8 cellular contexts compared by ENCODE assay signal in genomic region chr15:40310001-40310959, GRCh38. TPM values are rescaled to one million over a fixed set of nuclear protein-coding genes. Genes with fewer than 3 reads are reported as not detected.
DNase-seq lines count a peak whose midpoint lies in the region; ATAC-seq and TF ChIP-seq lines count a peak whose summit lies in the region.

No MANE protein-coding gene starts in this region.

- no peak overlapping the region for H2BK120ac ChIP-seq in mesendoderm (ENCODE audit: low read depth, low read length)

- H3K4me2 ChIP-seq in mesendoderm (ENCODE audit: low read length) = no peak overlapping the region

- TF ChIP-seq CTCF in WI38 (IDR thresholded peaks at IDR 0.05; ENCODE audit: low read depth, low read length) = peak; percentile 73
- peak; percentile 68 for TF ChIP-seq CTCF in colonic mucosa (IDR thresholded peaks at IDR 0.05)
- TF ChIP-seq CTCF in thoracic aorta (IDR thresholded peaks at IDR 0.05) = peak; percentile 35

- H3K9me3 ChIP-seq in colonic mucosa = no peaks in the 10 kb centered on the region
- no peaks in the 10 kb centered on the region for H3K9me3 ChIP-seq in thoracic aorta

- no peak overlapping the region for H3K23ac ChIP-seq in mesendoderm (ENCODE audit: low read length)

- H4K5ac ChIP-seq in mesendoderm (ENCODE audit: low read length) = no peak overlapping the region

- DNase-seq in DMS53 (lab: John Stamatoyannopoulos, UW) = peak; percentile 66
- peak; percentile 84 for DNase-seq in KBM-7
- peak; percentile 64 for DNase-seq in colonic mucosa
- peak; percentile 78 for DNase-seq in mesendoderm
- DNase-seq in thoracic aorta (ENCODE audit: low spot score) = no peak

- in situ Hi-C loops in KBM-7 (cut with MboI; ENCODE audit: low pct_unique_long_range_greater_than_20kb, low sequenced_read_pairs) = no loop called here

- no peak overlapping the region for H2AK5ac ChIP-seq in mesendoderm (ENCODE audit: low read length)

- H3K4me1 ChIP-seq in colonic mucosa = no peaks in the 10 kb centered on the region
- peaks cover 5% of the 10 kb centered on the region for H3K4me1 ChIP-seq in mesendoderm (ENCODE audit: control insufficient read depth, low read depth, low read length)
- peaks cover 4 to 15% of the 10 kb centered on the region in 2 donors for H3K4me1 ChIP-seq in thoracic aorta (ENCODE audit: control insufficient read depth in 1 of 2, low read depth in 2 of 2)

- ATAC-seq in thoracic aorta (ENCODE audit: insufficient number of reproducible peaks, low FRiP score, low read depth) (no peak), HG03135 (IDR thresholded peaks at IDR 0.05; ENCODE audit: unreplicated experiment) (no peak), HG03045 (IDR thresholded peaks at IDR 0.05; ENCODE audit: unreplicated experiment) (no peak)

- H3K4me3 ChIP-seq in WI38 (ENCODE audit: low read depth, low read length) (no peak overlapping the region), colonic mucosa (no peak overlapping the region), mesendoderm (ENCODE audit: low read length) (no peak overlapping the region), thoracic aorta (no peak overlapping the region)

- H3K27ac ChIP-seq in colonic mucosa = no peak overlapping the region
- no peak overlapping the region for H3K27ac ChIP-seq in mesendoderm (ENCODE audit: low read depth, low read length)
- no peak overlapping the region for H3K27ac ChIP-seq in thoracic aorta

- H4K8ac ChIP-seq in mesendoderm (ENCODE audit: low read depth, low read length) = no peak overlapping the region

- H2BK15ac ChIP-seq in mesendoderm (replicated peaks; ENCODE audit: low read depth) = no peak overlapping the region

- H3K27me3 ChIP-seq in colonic mucosa (no peaks in the 10 kb centered on the region), mesendoderm (ENCODE audit: insufficient read depth, low read length, poor library complexity) (no peaks in the 10 kb centered on the region), thoracic aorta (replicated peaks; ENCODE audit: insufficient read depth) (no peaks in the 10 kb centered on the region)

- no peak overlapping the region for H3K18ac ChIP-seq in mesendoderm (ENCODE audit: low read length)

- H3K9ac ChIP-seq in colonic mucosa (ENCODE audit: low read depth in 2 of 2, low read length in 2 of 2) (no peak overlapping the region), mesendoderm (ENCODE audit: low read length) (no peak overlapping the region)

- no peak overlapping the region for H3K56ac ChIP-seq in mesendoderm (ENCODE audit: low read length)

- intact Hi-C loops in colonic mucosa (cut with DNase I) = loop anchor here (5.0 kb wide), 1 partner anchor 33 kb away; no protein-coding TSS in a partner anchor

- no peaks in the 10 kb centered on the region for H3K79me2 ChIP-seq in mesendoderm (ENCODE audit: control insufficient read depth, insufficient read depth, low read length)

- H3K36me3 ChIP-seq in colonic mucosa (no peaks in the 10 kb centered on the region), mesendoderm (ENCODE audit: control insufficient read depth, insufficient read depth, low read length) (no peaks in the 10 kb centered on the region), thoracic aorta (no peaks in the 10 kb centered on the region)

- H3K79me1 ChIP-seq in mesendoderm (ENCODE audit: low read length) = no peaks in the 10 kb centered on the region

- no CpG with 5 or more reads among the region's 4 CpGs for WGBS in mesendoderm (ENCODE audit: extremely low coverage, insufficient coverage, low lambda C conversion rate)

- H2BK5ac ChIP-seq in mesendoderm (ENCODE audit: low read length) = no peak overlapping the region

- H3K4ac ChIP-seq in mesendoderm (ENCODE audit: low read depth, low read length) = no peak overlapping the region

RNA-seq across cellular contexts. Expression of gene PLCB2, which starts 2.5 kb away (rescaled TPM):
- total RNA-seq in colonic mucosa = 1 to 10 TPM; 5.7 to 9.5 TPM
- polyA plus RNA-seq in mesendoderm (2013, experiment 1 of 2) = 7.6 TPM
- polyA plus RNA-seq in mesendoderm (2013, experiment 2 of 2) = 7.0 TPM
- total RNA-seq in thoracic aorta = 10 to 100 TPM; 17.7 to 32.4 TPM

RNA-seq across cellular contexts. Expression of gene INAFM2, which starts 13.2 kb away (rescaled TPM):
- 10 to 100 TPM; 10.8 to 28.6 TPM for total RNA-seq in colonic mucosa
- polyA plus RNA-seq in mesendoderm (2013, experiment 1 of 2) = 17.9 TPM
- polyA plus RNA-seq in mesendoderm (2013, experiment 2 of 2) = 17.4 TPM
- total RNA-seq in thoracic aorta = 10 to 100 TPM; 63.8 to 79.2 TPM

RNA-seq across cellular contexts. Expression of gene ANKRD63, which starts 27.4 kb away (rescaled TPM):
- total RNA-seq in colonic mucosa (not detected), thoracic aorta (not detected)
- 0.04 TPM for polyA plus RNA-seq in mesendoderm (2013, experiment 1 of 2)
- polyA plus RNA-seq in mesendoderm (2013, experiment 2 of 2) = 0.06 TPM

RNA-seq across cellular contexts. Expression of gene CCDC9B, which starts 30.5 kb away (rescaled TPM):
- total RNA-seq in colonic mucosa (10 to 100 TPM; 13.1 to 28.7 TPM), thoracic aorta (10 to 100 TPM; 30.1 to 57.1 TPM)
- 0.44 TPM for polyA plus RNA-seq in mesendoderm (2013, experiment 1 of 2)
- 0.29 TPM for polyA plus RNA-seq in mesendoderm (2013, experiment 2 of 2)

RNA-seq across cellular contexts. Expression of gene PHGR1, which starts 40.6 kb away (rescaled TPM):
- total RNA-seq in colonic mucosa (1,000 to 10,000 TPM; 1,442 to 2,028 TPM), thoracic aorta (not detected)
- polyA plus RNA-seq in mesendoderm (2013, experiment 1 of 2) = not detected
- polyA plus RNA-seq in mesendoderm (2013, experiment 2 of 2) = not detected
